In genomic region chr11:64558869-64559268, GRCh38 we compare ENCODE assay signal across 26 cellular contexts. TPM values are rescaled to one million over a fixed set of nuclear protein-coding genes. Genes with fewer than 3 reads are reported as not detected.
"Had no signal": no experiment of that assay in that cellular context is flagged by ENCODE, and none has a peak within 500 bp of the region (broad histone marks: within the 10 kb centered on the region; RNA-seq: fewer than 3 reads in every experiment).

No MANE protein-coding gene starts in this region.

- H3K36me3 ChIP-seq: cardiac muscle cell, left ventricle myocardium inferior, vagina had no signal

- H3K36me3 Mint-ChIP-seq: type B pancreatic cell had no signal

- H3K27me3 Mint-ChIP-seq: activated CD4-positive, alpha-beta T cell treated with anti-CD3 and anti-CD28 coated beads, Interleukin-2, amount 10 ng/mL, durations not matched to agents 7 days and 5 days; activated naive CD8-positive, alpha-beta T cell treated with anti-CD3 and anti-CD28 coated beads, Interleukin-2, amount 50 U/mL, for 24 hours had no signal

- H3K4me1 Mint-ChIP-seq: activated CD4-positive, alpha-beta T cell treated with anti-CD3 and anti-CD28 coated beads, Interleukin-2, amount 10 ng/mL, durations not matched to agents 7 days and 5 days; T-helper 17 cell had no signal

- H3K27me3 ChIP-seq: cardiac muscle cell, foreskin keratinocyte, testis, vagina had no signal

- H3K4me3 ChIP-seq: cardiac muscle cell, left ventricle myocardium inferior, testis, vagina had no signal

- ATAC-seq: activated CD4-positive, CD25-positive, alpha-beta regulatory T cell treated with anti-CD3 and anti-CD28 coated beads, Interleukin-2, amount 50 U/mL, for 24 hours; activated CD8-positive, alpha-beta T cell treated with anti-CD3 and anti-CD28 coated beads, Interleukin-2, amount 10 ng/mL, durations not matched to agents 7 days and 5 days; activated naive CD8-positive, alpha-beta T cell treated with anti-CD3 and anti-CD28 coated beads, Interleukin-2, amount 50 U/mL, for 24 hours; foreskin keratinocyte; T-helper 17 cell had no signal

- DNase-seq: activated CD4-positive, alpha-beta T cell treated with anti-CD3 and anti-CD28 coated beads, Interleukin-2, amount 10 ng/mL, durations not matched to agents 7 days and 5 days; activated CD8-positive, alpha-beta T cell treated with anti-CD3 and anti-CD28 coated beads, Interleukin-2, amount 10 ng/mL, durations not matched to agents 7 days and 5 days; activated gamma-delta T cell; activated naive CD4-positive, alpha-beta T cell treated with anti-CD3 and anti-CD28 coated beads, Interleukin-2, amount 50 U/mL, for 16 hours; activated naive CD8-positive, alpha-beta T cell treated with anti-CD3 and anti-CD28 coated beads, Interleukin-2, amount 50 U/mL, for 24 hours; effector CD4-positive, alpha-beta T cell; foreskin keratinocyte; left ventricle myocardium inferior; mammary epithelial cell; retina; stimulated activated CD4-positive, alpha-beta T cell treated with anti-CD3 and anti-CD28 coated beads, Interleukin-4, amount 100 ng/mL, for 1 hour; stimulated activated naive CD4-positive, alpha-beta T cell; T-helper 17 cell; testis had no signal

- H3K9me3 Mint-ChIP-seq: activated CD4-positive, alpha-beta T cell treated with anti-CD3 and anti-CD28 coated beads, Interleukin-2, amount 10 ng/mL, durations not matched to agents 7 days and 5 days; activated naive CD8-positive, alpha-beta T cell treated with anti-CD3 and anti-CD28 coated beads, Interleukin-2, amount 50 U/mL, for 24 hours; activated T-helper 1 cell treated with anti-CD3 and anti-CD28 coated beads, Interleukin-12 subunit alpha, Interleukin-12 subunit beta, Interleukin-2, Interleukin-4 antibody, amounts not matched to agents 30 ng/mL and 10 ng/mL and 1 ng/mL, durations not matched to agents 14 hours and 24 hours and 36 hours; dendritic cell treated with granulocyte-macrophage colony-stimulating factor and Interleukin-4, amounts not matched to agents 40 ng/mL and 50 ng/mL, for 4 days; neural crest cell; type B pancreatic cell had no signal

- H3K4me1 ChIP-seq: foreskin keratinocyte had no signal

- H3K27ac Mint-ChIP-seq: activated CD4-positive, alpha-beta T cell treated with anti-CD3 and anti-CD28 coated beads, Interleukin-2, amount 10 ng/mL, durations not matched to agents 7 days and 5 days; activated CD8-positive, alpha-beta T cell treated with anti-CD3 and anti-CD28 coated beads, Interleukin-2, amount 10 ng/mL, durations not matched to agents 7 days and 5 days; activated naive CD8-positive, alpha-beta T cell treated with anti-CD3 and anti-CD28 coated beads, Interleukin-2, amount 50 U/mL, for 24 hours; activated T-helper 1 cell treated with anti-CD3 and anti-CD28 coated beads, Interleukin-12 subunit alpha, Interleukin-12 subunit beta, Interleukin-2, Interleukin-4 antibody, amounts not matched to agents 30 ng/mL and 10 ng/mL and 1 ng/mL, durations not matched to agents 14 hours and 24 hours and 36 hours; dendritic cell treated with granulocyte-macrophage colony-stimulating factor and Interleukin-4, amounts not matched to agents 40 ng/mL and 50 ng/mL, for 4 days; progenitor cell of endocrine pancreas; T-helper 17 cell; type B pancreatic cell had no signal

- H3K27ac ChIP-seq: cardiac muscle cell, foreskin keratinocyte, left ventricle myocardium inferior, testis, vagina had no signal

- H3K4me3 Mint-ChIP-seq: activated CD4-positive, alpha-beta T cell treated with anti-CD3 and anti-CD28 coated beads, Interleukin-2, amount 10 ng/mL, durations not matched to agents 7 days and 5 days; activated CD8-positive, alpha-beta T cell treated with anti-CD3 and anti-CD28 coated beads, Interleukin-2, amount 10 ng/mL, durations not matched to agents 7 days and 5 days; activated naive CD8-positive, alpha-beta T cell treated with anti-CD3 and anti-CD28 coated beads, Interleukin-2, amount 50 U/mL, for 24 hours; activated T-helper 1 cell treated with anti-CD3 and anti-CD28 coated beads, Interleukin-12 subunit alpha, Interleukin-12 subunit beta, Interleukin-2, Interleukin-4 antibody, amounts not matched to agents 30 ng/mL and 10 ng/mL and 1 ng/mL, durations not matched to agents 14 hours and 24 hours and 36 hours; dendritic cell treated with granulocyte-macrophage colony-stimulating factor and Interleukin-4, amounts not matched to agents 40 ng/mL and 50 ng/mL, for 4 days; neural crest cell; T-helper 17 cell; type B pancreatic cell had no signal

- H3K9me3 ChIP-seq: left ventricle myocardium inferior, testis, vagina had no signal

RNA-seq across cellular contexts. Expression of gene SLC22A11, which starts 3.1 kb away (rescaled TPM):
- total RNA-seq: activated CD4-positive, alpha-beta T cell treated with anti-CD3 and anti-CD28 coated beads, Interleukin-2, amount 10 ng/mL, durations not matched to agents 7 days and 5 days; activated CD8-positive, alpha-beta T cell treated with anti-CD3 and anti-CD28 coated beads, Interleukin-2, amount 10 ng/mL, durations not matched to agents 7 days and 5 days; activated T-helper 1 cell treated with anti-CD3 and anti-CD28 coated beads, Interleukin-12 subunit alpha, Interleukin-12 subunit beta, Interleukin-2, Interleukin-4 antibody, amounts not matched to agents 30 ng/mL and 10 ng/mL and 1 ng/mL, durations not matched to agents 14 hours and 24 hours and 36 hours; cardiac muscle cell; cerebellum; foreskin keratinocyte; glomerular endothelial cell; left ventricle myocardium inferior; mammary epithelial cell; osteocyte; progenitor cell of endocrine pancreas; T-helper 17 cell had no signal
- polyA plus RNA-seq: esophagus, foreskin keratinocyte, mammary epithelial cell had no signal

RNA-seq across cellular contexts. Expression of gene SLC22A12, which starts 32.2 kb away (rescaled TPM):
- total RNA-seq: activated CD4-positive, alpha-beta T cell treated with anti-CD3 and anti-CD28 coated beads, Interleukin-2, amount 10 ng/mL, durations not matched to agents 7 days and 5 days; activated CD8-positive, alpha-beta T cell treated with anti-CD3 and anti-CD28 coated beads, Interleukin-2, amount 10 ng/mL, durations not matched to agents 7 days and 5 days; activated T-helper 1 cell treated with anti-CD3 and anti-CD28 coated beads, Interleukin-12 subunit alpha, Interleukin-12 subunit beta, Interleukin-2, Interleukin-4 antibody, amounts not matched to agents 30 ng/mL and 10 ng/mL and 1 ng/mL, durations not matched to agents 14 hours and 24 hours and 36 hours; cardiac muscle cell; cerebellum; foreskin keratinocyte; glomerular endothelial cell; left ventricle myocardium inferior; mammary epithelial cell; neural crest cell; osteocyte; progenitor cell of endocrine pancreas; T-helper 17 cell; testis; vagina had no signal
- polyA plus RNA-seq: cardiac muscle cell, esophagus, foreskin keratinocyte, mammary epithelial cell had no signal
